Comparison of ENCODE assay signal across 17 cellular contexts in genomic region chrX:40039887-40040286, GRCh38. TPM values are rescaled to one million over a fixed set of nuclear protein-coding genes. Genes with fewer than 3 reads are reported as not detected.
DNase-seq lines count a peak whose midpoint lies in the region; ATAC-seq, FAIRE-seq and TF ChIP-seq lines count a peak whose summit lies in the region.
"Had no signal": no experiment of that assay in that cellular context is flagged by ENCODE, and none has a peak within 500 bp of the region (broad histone marks: within the 10 kb centered on the region; RNA-seq: fewer than 3 reads in every experiment).

No MANE protein-coding gene starts in this region.

- H4K20me1 ChIP-seq in BLaER1 treated with 17β-estradiol and CSF1 and Interleukin-3, amounts not matched to agents 10 nM and 100 nM = no peaks in the 10 kb centered on the region
- H4K20me1 ChIP-seq in OCI-LY7 (ENCODE audit: insufficient read depth, low read length) = no peaks in the 10 kb centered on the region

- peak overlapping the region in 4 of 11 experiments; percentile 8 to 55 (median 48); a peak in 6 of 22 replicates for H3K9ac ChIP-seq in BLaER1 treated with 17β-estradiol and CSF1 and Interleukin-3, amounts not matched to agents 10 nM and 100 nM
- H3K9ac ChIP-seq: GM23248 had no signal

- H3K4me1 Mint-ChIP-seq in neural crest cell = peaks cover 11% of the 10 kb centered on the region

- no peak for TF ChIP-seq CTCF in OCI-LY7 (conservative IDR thresholded peaks at IDR 0.05; ENCODE audit: low read length)
- no peak for TF ChIP-seq CTCF in neural crest cell (conservative IDR thresholded peaks at IDR 0.05)

- H3K27ac ChIP-seq in BLaER1 treated with 17β-estradiol and CSF1 and Interleukin-3, amounts not matched to agents 10 nM and 100 nM = peak overlapping the region in 9 of 11 experiments; percentile 37 to 74 (median 61); a peak in 16 of 22 replicates
- no peak overlapping the region for H3K27ac ChIP-seq in OCI-LY7 (ENCODE audit: low read depth, low read length, poor library complexity, severe bottlenecking)
- H3K27ac ChIP-seq: C4-2B, GM23248 had no signal

- CTCF ChIA-PET in OCI-LY7 (lab: Charles Lee; ENCODE audit: unreplicated experiment) = no interaction called here

- peak overlapping the region; percentile 28; the same call in 1 of the 2 replicates for H2AFZ ChIP-seq in OCI-LY7 (ENCODE audit: low read length)
- H2AFZ ChIP-seq: GM23248 had no signal

- H3K9me2 ChIP-seq in OCI-LY7 (ENCODE audit: insufficient read depth, low read length) = no peaks in the 10 kb centered on the region

- intact Hi-C loops in OCI-LY7 (cut with micrococcal nuclease; ENCODE audit: unreplicated experiment) = no loop called here

- peaks cover 5% of the 10 kb centered on the region for H3K36me3 Mint-ChIP-seq in neural crest cell (ENCODE audit: low read depth)

- no peak overlapping the region for H3K4me3 Mint-ChIP-seq in neural crest cell
- H3K4me3 Mint-ChIP-seq: B cell; CD4-positive, alpha-beta T cell had no signal

- no TSS peak for BruUV-seq in OCI-LY7 (replicated peaks; lab: Mats Ljungman, UMichigan)

- POLR2A ChIA-PET in OCI-LY7 (lab: Charles Lee) = no interaction called here

- H3K9me3 ChIP-seq in BLaER1 treated with 17β-estradiol and CSF1 and Interleukin-3, amounts not matched to agents 10 nM and 100 nM (replicated peaks in 1 of 11) = peaks cover 19 to 39% (median 28%) of the 10 kb centered on the region in 11 experiments
- H3K9me3 ChIP-seq in OCI-LY7 (ENCODE audit: low read length) = no peaks in the 10 kb centered on the region
- H3K9me3 ChIP-seq: HAP-1 had no signal

- DNase-seq in GM12892 (ENCODE audit: insufficient read length) (no peak), OCI-LY7 (ENCODE audit: low spot score) (peak; percentile 17), neural crest cell (ENCODE audit: low read depth, low spot score) (no peak), iPS-NIHi11 (ENCODE audit: low spot score) (no peak), frontal cortex (ENCODE audit: low spot score in 2 of 2) (no peak)
- DNase-seq: CD4-positive, alpha-beta T cell; DMS153; DMS79; EL; GM23248 had no signal

- H3K4me1 ChIP-seq in BLaER1 treated with 17β-estradiol and CSF1 and Interleukin-3, amounts not matched to agents 10 nM and 100 nM = peaks cover 31 to 50% (median 42%) of the 10 kb centered on the region in 10 experiments
- H3K4me1 ChIP-seq in OCI-LY7 (ENCODE audit: insufficient read depth, low read length, poor library complexity, severe bottlenecking) = peaks cover 35% of the 10 kb centered on the region
- H3K4me1 ChIP-seq: HAP-1 had no signal

- H3K27ac Mint-ChIP-seq in neural crest cell (ENCODE audit: unreplicated experiment) = peak overlapping the region; percentile 43
- H3K27ac Mint-ChIP-seq: B cell had no signal

- FAIRE-seq in GM12892 (lab: Jason Lieb, UNC) (peak; percentile 50), frontal cortex (lab: Jason Lieb, UNC) (no peak)
- FAIRE-seq: GM12878, GM19239 had no signal

- H3K4me2 ChIP-seq in BLaER1 treated with 17β-estradiol and CSF1 and Interleukin-3, amounts not matched to agents 10 nM and 100 nM = peak overlapping the region; percentile 64 to 82 (median 73)
- peak overlapping the region; percentile 6 for H3K4me2 ChIP-seq in OCI-LY7 (ENCODE audit: low read length)

- ATAC-seq in GM21515 (IDR thresholded peaks at IDR 0.05; ENCODE audit: unreplicated experiment) = no peak
- ATAC-seq: GM12878 had no signal

- H3K9me3 Mint-ChIP-seq in neural crest cell = peaks cover 7% of the 10 kb centered on the region
- H3K9me3 Mint-ChIP-seq: CD4-positive, alpha-beta T cell had no signal

- no peaks in the 10 kb centered on the region for H3K27me3 ChIP-seq in BLaER1 treated with 17β-estradiol and CSF1 and Interleukin-3, amounts not matched to agents 10 nM and 100 nM

- TF ChIP-seq POLR2A in GM12892 (IDR thresholded peaks at IDR 0.05; ENCODE audit: low read depth, low read length) = no peak

- no peaks in the 10 kb centered on the region for H3K27me3 Mint-ChIP-seq in neural crest cell (ENCODE audit: low read depth)
- H3K27me3 Mint-ChIP-seq: B cell; CD4-positive, alpha-beta T cell had no signal

- no peaks in the 10 kb centered on the region for H3K36me3 ChIP-seq in BLaER1 treated with 17β-estradiol and CSF1 and Interleukin-3, amounts not matched to agents 10 nM and 100 nM
- no peaks in the 10 kb centered on the region for H3K36me3 ChIP-seq in OCI-LY7 (ENCODE audit: insufficient read depth, low read length)
- H3K36me3 ChIP-seq: HAP-1 had no signal

- H3K79me2 ChIP-seq in OCI-LY7 (ENCODE audit: insufficient read depth, low read depth, low read length) = no peaks in the 10 kb centered on the region

- peak overlapping the region in 1 of 10 experiments; percentile 14; a peak in 2 of 20 replicates for H3K4me3 ChIP-seq in BLaER1 treated with 17β-estradiol and CSF1 and Interleukin-3, amounts not matched to agents 10 nM and 100 nM
- no peak overlapping the region for H3K4me3 ChIP-seq in OCI-LY7 (ENCODE audit: low read depth, low read length, poor library complexity, severe bottlenecking)
- H3K4me3 ChIP-seq: GM12878, GM23248, HAP-1 had no signal

RNA-seq across cellular contexts. Expression of gene BCOR, which starts 57.9 kb away (rescaled TPM):
- polyA plus RNA-seq in GM12892 (2012; ENCODE audit: missing spikeins) = 9.0 TPM
- 55.6 and 64.3 TPM in 2 replicates for total RNA-seq in OCI-LY7 (2014; rRNA removed; shearing (Covaris generic))
- total RNA-seq in OCI-LY7 (2022) (48.0 and 52.2 TPM in 2 replicates), neural crest cell (33.2 and 41.1 TPM in 2 replicates), frontal cortex (26.5 TPM)
